16 cellular contexts compared by ENCODE assay signal in genomic region chr1:4058122-4058521, GRCh38.
DNase-seq lines count a peak whose midpoint lies in the region; ATAC-seq and TF ChIP-seq lines count a peak whose summit lies in the region.
"Had no signal": no experiment of that assay in that cellular context is flagged by ENCODE, and none has a peak within 500 bp of the region (broad histone marks: within the 10 kb centered on the region; RNA-seq: fewer than 3 reads in every experiment).

No MANE protein-coding gene starts in this region.

- H3F3A ChIP-seq in OCI-LY1 (ENCODE audit: insufficient read depth, low read length) = peaks cover 6% of the 10 kb centered on the region; the same call in 1 of the 2 replicates

- peak; percentile 20 for DNase-seq in activated CD8-positive, alpha-beta memory T cell treated with anti-CD3 and anti-CD28 coated beads, Interleukin-2, amount 50 U/mL, for 48 hours
- no peak for DNase-seq in activated CD8-positive, alpha-beta memory T cell treated with anti-CD3 and anti-CD28 coated beads, Interleukin-2, amount 10 ng/mL, durations not matched to agents 7 days and 5 days
- DNase-seq in neuronal stem cell (ENCODE audit: low spot score) = no peak
- no peak for DNase-seq in germinal center (ENCODE audit: low spot score)
- no peak for DNase-seq in NK-92 (lab: John Stamatoyannopoulos, UW; ENCODE audit: unreplicated experiment)
- DNase-seq in MCF 10A (ENCODE audit: unreplicated experiment) = no peak
- DNase-seq: 8988T; Calu3; CD8-positive, alpha-beta T cell; DMS79 treated with DMSO at 0.1 percent for 48 hours; EL; GOT3; H9 had no signal

- TF ChIP-seq CTCF in OCI-LY1 (IDR thresholded peaks at IDR 0.05; ENCODE audit: low read length) = no peak
- no peak for TF ChIP-seq CTCF in MCF 10A (IDR thresholded peaks at IDR 0.05; ENCODE audit: unreplicated experiment)

- no peak overlapping the region for H4K91ac ChIP-seq in neuronal stem cell (ENCODE audit: low read depth, low read length, poor library complexity)

- no peaks in the 10 kb centered on the region for H3K4me1 Mint-ChIP-seq in activated CD8-positive, alpha-beta memory T cell treated with anti-CD3 and anti-CD28 coated beads, Interleukin-2, amount 10 ng/mL, durations not matched to agents 7 days and 5 days
- no peaks in the 10 kb centered on the region for H3K4me1 Mint-ChIP-seq in MCF 10A (ENCODE audit: insufficient read depth, unreplicated experiment)

- H3K4me1 ChIP-seq in OCI-LY1 (ENCODE audit: insufficient read depth, low read length, severe bottlenecking) (peaks cover 70% of the 10 kb centered on the region), neuronal stem cell (ENCODE audit: control insufficient read depth in 2 of 2, insufficient read depth in 1 of 2, low read depth in 1 of 2, low read length in 2 of 2) (peaks cover 0 to 3% of the 10 kb centered on the region in 2 donors)

- H4K20me1 ChIP-seq in OCI-LY1 (ENCODE audit: insufficient read depth, low read length) = no peaks in the 10 kb centered on the region
- H4K20me1 ChIP-seq: BLaER1 treated with 17β-estradiol and CSF1 and Interleukin-3, amounts not matched to agents 10 nM and 100 nM had no signal

- no peak overlapping the region for H3K14ac ChIP-seq in neuronal stem cell (ENCODE audit: low read length)

- no peaks in the 10 kb centered on the region for H3K27me3 Mint-ChIP-seq in activated CD8-positive, alpha-beta memory T cell treated with anti-CD3 and anti-CD28 coated beads, Interleukin-2, amount 10 ng/mL, durations not matched to agents 7 days and 5 days
- no peaks in the 10 kb centered on the region for H3K27me3 Mint-ChIP-seq in MCF 10A (ENCODE audit: insufficient read depth, unreplicated experiment)

- no peaks in the 10 kb centered on the region for H3K9me2 ChIP-seq in OCI-LY1 (ENCODE audit: low read depth, low read length)

- peak overlapping the region; percentile 58; the same call in 1 of the 2 replicates for H3K9ac ChIP-seq in OCI-LY1 (ENCODE audit: low read length)
- H3K9ac ChIP-seq in neuronal stem cell (ENCODE audit: low read depth, low read length, poor library complexity) = no peak overlapping the region
- H3K9ac ChIP-seq: BLaER1 treated with 17β-estradiol and CSF1 and Interleukin-3, amounts not matched to agents 10 nM and 100 nM had no signal

- H3K23ac ChIP-seq in neuronal stem cell (ENCODE audit: low read depth, low read length, poor library complexity) = no peak overlapping the region

- H3K27ac Mint-ChIP-seq in activated CD8-positive, alpha-beta memory T cell treated with anti-CD3 and anti-CD28 coated beads, Interleukin-2, amount 10 ng/mL, durations not matched to agents 7 days and 5 days = no peak overlapping the region
- H3K27ac Mint-ChIP-seq in MCF 10A (ENCODE audit: low read depth, unreplicated experiment) = no peak overlapping the region
- H3K27ac Mint-ChIP-seq: CD8-positive, alpha-beta T cell had no signal

- POLR2A ChIA-PET in MCF 10A (lab: Yijun Ruan, JAX) = no interaction called here

- H3K4me2 ChIP-seq in OCI-LY1 (ENCODE audit: low read length) = peak overlapping the region; percentile 38
- H3K4me2 ChIP-seq in neuronal stem cell (ENCODE audit: insufficient read depth, low read length, poor library complexity, severe bottlenecking) = no peak overlapping the region

- no peak overlapping the region for H3K4me3 Mint-ChIP-seq in activated CD8-positive, alpha-beta memory T cell treated with anti-CD3 and anti-CD28 coated beads, Interleukin-2, amount 10 ng/mL, durations not matched to agents 7 days and 5 days
- H3K4me3 Mint-ChIP-seq in MCF 10A (ENCODE audit: unreplicated experiment) = no peak overlapping the region
- H3K4me3 Mint-ChIP-seq: CD8-positive, alpha-beta T cell; H9 had no signal

- peak overlapping the region; percentile 63 for H2AK5ac ChIP-seq in neuronal stem cell (ENCODE audit: low read depth, low read length)

- H3K79me2 ChIP-seq in OCI-LY1 (ENCODE audit: insufficient read depth, low read length) = no peaks in the 10 kb centered on the region

- ATAC-seq in activated CD8-positive, alpha-beta memory T cell treated with anti-CD3 and anti-CD28 coated beads, Interleukin-2, amount 10 ng/mL, durations not matched to agents 7 days and 5 days = no peak
- ATAC-seq: CD8-positive, alpha-beta T cell; GM12878 had no signal

- H2BK12ac ChIP-seq in neuronal stem cell (ENCODE audit: low read length) = no peak overlapping the region

- H2BK5ac ChIP-seq in neuronal stem cell (ENCODE audit: low read length) = no peak overlapping the region

- H2BK120ac ChIP-seq in neuronal stem cell (ENCODE audit: low read depth, low read length) = no peak overlapping the region

- intact Hi-C loops in MCF 10A (cut with micrococcal nuclease) = no loop called here

- no peak overlapping the region for H4K8ac ChIP-seq in neuronal stem cell (ENCODE audit: low read depth, low read length)

- H3K9me3 ChIP-seq in OCI-LY1 (ENCODE audit: low read length) (no peaks in the 10 kb centered on the region), neuronal stem cell (replicated peaks in 1 of 2; ENCODE audit: control insufficient read depth in 2 of 2, insufficient read depth in 1 of 2, low read depth in 1 of 2, low read length in 2 of 2) (no peaks in the 10 kb centered on the region)

- H3K9me3 Mint-ChIP-seq in activated CD8-positive, alpha-beta memory T cell treated with anti-CD3 and anti-CD28 coated beads, Interleukin-2, amount 10 ng/mL, durations not matched to agents 7 days and 5 days (ENCODE audit: low read depth) = no peaks in the 10 kb centered on the region
- H3K9me3 Mint-ChIP-seq in MCF 10A (ENCODE audit: unreplicated experiment) = peaks cover 13% of the 10 kb centered on the region
- H3K9me3 Mint-ChIP-seq: CD8-positive, alpha-beta T cell; H9 had no signal

- no peaks in the 10 kb centered on the region for H3K36me3 Mint-ChIP-seq in activated CD8-positive, alpha-beta memory T cell treated with anti-CD3 and anti-CD28 coated beads, Interleukin-2, amount 10 ng/mL, durations not matched to agents 7 days and 5 days
- H3K36me3 Mint-ChIP-seq in MCF 10A (ENCODE audit: insufficient read depth, unreplicated experiment) = no peaks in the 10 kb centered on the region
- H3K36me3 Mint-ChIP-seq: CD8-positive, alpha-beta T cell had no signal

- H3K27me3 ChIP-seq in OCI-LY1 (ENCODE audit: insufficient read depth, low read length) = no peaks in the 10 kb centered on the region
- no peaks in the 10 kb centered on the region for H3K27me3 ChIP-seq in neuronal stem cell (ENCODE audit: control insufficient read depth in 3 of 3, insufficient read depth in 3 of 3, low read depth in 1 of 3, low read length in 3 of 3)
- H3K27me3 ChIP-seq: BLaER1 treated with 17β-estradiol and CSF1 and Interleukin-3, amounts not matched to agents 10 nM and 100 nM had no signal

- no peak overlapping the region for H3K4ac ChIP-seq in neuronal stem cell (ENCODE audit: low read length)

- H2BK15ac ChIP-seq in neuronal stem cell (ENCODE audit: low read length) = no peak overlapping the region

- H3K79me1 ChIP-seq in neuronal stem cell (ENCODE audit: low read depth, low read length) = no peaks in the 10 kb centered on the region

- H3K4me3 ChIP-seq in OCI-LY1 (ENCODE audit: low read depth, low read length, poor library complexity, severe bottlenecking) (no peak overlapping the region), neuronal stem cell (ENCODE audit: low read length in 2 of 2) (no peak overlapping the region)
- H3K4me3 ChIP-seq: BLaER1 treated with 17β-estradiol and CSF1 and Interleukin-3, amounts not matched to agents 10 nM and 100 nM; GM12878 had no signal

- H2AFZ ChIP-seq in OCI-LY1 (ENCODE audit: low read length) (no peak overlapping the region), neuronal stem cell (ENCODE audit: low read length) (no peak overlapping the region)

- no CpG with 5 or more reads among the region's 14 CpGs for WGBS in neuronal stem cell (ENCODE audit: extremely low coverage in 2 of 2, insufficient read length in 2 of 2, insufficient replicate concordance in 1 of 2), 2 donors

- H3K18ac ChIP-seq in neuronal stem cell (ENCODE audit: low read length) = no peak overlapping the region

- no peaks in the 10 kb centered on the region for H3K36me3 ChIP-seq in OCI-LY1 (ENCODE audit: insufficient read depth, low read length)
- H3K36me3 ChIP-seq in neuronal stem cell (replicated peaks in 1 of 2; ENCODE audit: control insufficient read depth in 2 of 2, insufficient read depth in 2 of 2, low read length in 2 of 2) = no peaks in the 10 kb centered on the region
- H3K36me3 ChIP-seq: BLaER1 treated with 17β-estradiol and CSF1 and Interleukin-3, amounts not matched to agents 10 nM and 100 nM had no signal

- CTCF ChIA-PET in activated CD8-positive, alpha-beta memory T cell treated with anti-CD3 and anti-CD28 coated beads, Interleukin-2, amount 10 ng/mL, durations not matched to agents 7 days and 5 days (lab: Charles Lee) = no interaction called here
- CTCF ChIA-PET in MCF 10A (lab: Yijun Ruan, JAX) = interaction anchor here (0.7 kb wide), 1 partner anchor 332 kb away, joined by 3 read pairs; no protein-coding TSS in a partner anchor

- BruUV-seq in MCF 10A (replicated peaks; lab: Mats Ljungman, UMichigan) = no TSS peak

- H3K27ac ChIP-seq in OCI-LY1 (ENCODE audit: low read depth, low read length, poor library complexity, severe bottlenecking) (peak overlapping the region; percentile 93), neuronal stem cell (replicated peaks; ENCODE audit: low read length) (no peak overlapping the region)
- H3K27ac ChIP-seq: BLaER1 treated with 17β-estradiol and CSF1 and Interleukin-3, amounts not matched to agents 10 nM and 100 nM had no signal
